8 cellular contexts compared by ENCODE assay signal in the genomic region with DNA sequence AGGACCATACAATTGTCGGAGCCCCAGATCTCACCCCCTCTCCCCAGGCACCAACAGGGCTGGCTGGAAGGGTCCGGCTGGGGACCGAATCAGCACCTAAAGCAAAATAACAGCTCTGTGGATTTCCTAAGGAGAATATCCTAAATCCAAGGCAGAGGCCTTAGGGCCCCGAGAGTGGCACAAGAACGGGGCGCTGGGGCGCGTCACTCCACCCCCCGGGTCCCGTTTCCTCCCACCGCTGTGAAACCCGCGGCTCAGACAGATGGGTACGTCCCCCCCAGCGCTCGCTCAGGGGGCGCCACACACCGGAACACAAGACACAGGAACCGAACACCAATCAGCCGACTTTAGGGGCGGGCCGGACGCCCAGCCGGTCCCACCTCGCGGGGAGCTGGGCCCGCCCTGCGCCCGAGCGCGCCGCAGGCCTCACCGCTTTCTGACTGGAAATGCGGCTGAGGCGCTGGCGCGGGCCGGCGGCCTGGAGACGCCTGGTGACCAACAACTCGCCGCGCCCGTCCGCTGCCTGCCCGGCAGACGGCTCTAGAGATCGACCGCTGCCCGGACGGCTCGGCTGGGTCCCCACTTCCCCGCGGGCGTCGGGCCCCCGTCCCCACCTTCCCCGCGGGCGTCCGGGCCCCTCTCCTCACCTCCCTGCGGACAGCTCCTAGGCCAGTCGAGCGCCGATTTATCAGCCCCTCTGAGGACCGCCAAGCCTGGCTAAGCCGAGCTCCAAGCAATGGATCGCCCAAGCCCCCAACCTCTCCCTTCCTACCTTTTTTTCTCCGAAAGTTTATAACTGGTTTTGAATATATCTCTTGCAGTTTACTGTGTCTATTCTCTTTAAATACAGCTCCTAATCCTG. TPM values are rescaled to one million over a fixed set of nuclear protein-coding genes. Genes with fewer than 3 reads are reported as not detected.
DNase-seq lines count a peak whose midpoint lies in the region; ATAC-seq lines count a peak whose summit lies in the region.

Gene HFM1, minus strand, starts transcription at position 687 of the 862 bp plus-strand sequence. CDS start 3,755 bp downstream, outside the sequence.

- H3K36me3 ChIP-seq in SJCRH30, result no peaks in the 10 kb centered on the region

- peaks cover 26% of the 10 kb centered on the region for H3K27me3 Mint-ChIP-seq in IgD-negative memory B cell

- H3K4me3 ChIP-seq in SJCRH30, result peak within 1 kb of the TSS; percentile 76

- peak within 1 kb of the TSS in 1 of 3 donors; percentile 80 for H3K27ac Mint-ChIP-seq in IgD-negative memory B cell

- DNase-seq in EL, result peak; percentile 74
- peak; percentile 93 to 96 for DNase-seq in SJCRH30
- DNase-seq in amygdala (lab: John Stamatoyannopoulos, UW), result peak in 54 of 56 donors; percentile 6 to 79 (median 50)
- peak; percentile 36 for DNase-seq in hepatic stellate cell (ENCODE audit: low spot score)
- DNase-seq in renal cortical epithelial cell (ENCODE audit: low read depth), result peak; percentile 45
- DNase-seq in NK-92 (lab: John Stamatoyannopoulos, UW; ENCODE audit: unreplicated experiment), result no peak

- H3K4me1 ChIP-seq in SJCRH30, result peaks cover 2% of the 10 kb centered on the region; the same call in 1 of the 2 replicates

- peak; percentile 97 for ATAC-seq in GM21723 (IDR thresholded peaks at IDR 0.05; ENCODE audit: unreplicated experiment)

- H3K9me3 Mint-ChIP-seq in IgD-negative memory B cell, result no peaks in the 10 kb centered on the region

- H3K27ac ChIP-seq in SJCRH30, result peak within 1 kb of the TSS; percentile 80

- peak within 1 kb of the TSS; percentile 20 to 95 (median 80) for H3K4me3 Mint-ChIP-seq in IgD-negative memory B cell

- H3K27me3 ChIP-seq in SJCRH30, result no peaks in the 10 kb centered on the region

- peaks cover 0 to 6% (median 5%) of the 10 kb centered on the region in 3 donors for H3K4me1 Mint-ChIP-seq in IgD-negative memory B cell

- H3K9me3 ChIP-seq in SJCRH30 (replicated peaks), result no peaks in the 10 kb centered on the region

- H3K36me3 Mint-ChIP-seq in IgD-negative memory B cell, result no peaks in the 10 kb centered on the region

RNA-seq across cellular contexts. Expression of gene HFM1, which starts in this region (rescaled TPM):
- not detected for polyA plus RNA-seq in IgD-negative memory B cell
- total RNA-seq in SJCRH30 (2014; rRNA removed; shearing (Covaris generic)), result 4.5 and 6.9 TPM in 2 replicates
- total RNA-seq in renal cortical epithelial cell, result 0.35 and 0.65 TPM in 2 replicates

Comparison
In these comparisons a context has a peak if more than half of its experiments do, and no peak if none do; other contexts are left out.
1. Peak in DNase-seq in renal cortical epithelial cell; RNA of the gene not detected or under 1 TPM.